In genomic region chr1:67685558-67686271, GRCh38 we compare ENCODE assay signal across 8 cellular contexts. TPM values are rescaled to one million over a fixed set of nuclear protein-coding genes. Genes with fewer than 3 reads are reported as not detected.
DNase-seq lines count a peak whose midpoint lies in the region; ATAC-seq, FAIRE-seq and TF ChIP-seq lines count a peak whose summit lies in the region.

No MANE protein-coding gene starts in this region.

- H3K4me3 ChIP-seq in parathyroid adenoma (ENCODE audit: low read depth, low read length): peak overlapping the region; percentile 93

- peaks cover 24% of the 10 kb centered on the region for H3K4me1 Mint-ChIP-seq in glutamatergic neuron (ENCODE audit: low read depth, unreplicated experiment)

- H3K36me3 Mint-ChIP-seq in glutamatergic neuron (ENCODE audit: unreplicated experiment): peaks cover 6% of the 10 kb centered on the region

- no peaks in the 10 kb centered on the region for H3K79me2 ChIP-seq in parathyroid adenoma

- peak overlapping the region; percentile 90 for H3K27ac ChIP-seq in parathyroid adenoma

- H3K4me1 ChIP-seq in parathyroid adenoma: peaks cover 7% of the 10 kb centered on the region

- no peaks in the 10 kb centered on the region for H3K36me3 ChIP-seq in parathyroid adenoma (ENCODE audit: control insufficient read depth, insufficient read depth, low read length)

- peak overlapping the region; percentile 28 for H3K9ac ChIP-seq in parathyroid adenoma

- TF ChIP-seq CTCF in glutamatergic neuron (IDR thresholded peaks at IDR 0.05; ENCODE audit: partially characterized antibody, unreplicated experiment): no peak
- no peak for TF ChIP-seq CTCF in parathyroid adenoma (IDR thresholded peaks at IDR 0.05)

- H3K4me3 Mint-ChIP-seq in glutamatergic neuron (ENCODE audit: unreplicated experiment): peak overlapping the region; percentile 88

- peak; percentile 12 for ATAC-seq in HG02973 (IDR thresholded peaks at IDR 0.05; ENCODE audit: unreplicated experiment)

- peak overlapping the region; percentile 88 for H3K4me2 ChIP-seq in parathyroid adenoma (ENCODE audit: low read length)

- peaks cover 18% of the 10 kb centered on the region for H3K9me3 Mint-ChIP-seq in glutamatergic neuron (ENCODE audit: unreplicated experiment)

- peaks cover 11% of the 10 kb centered on the region for H3K27me3 Mint-ChIP-seq in glutamatergic neuron (ENCODE audit: unreplicated experiment)

- H3K9me3 ChIP-seq in parathyroid adenoma (ENCODE audit: control insufficient read depth, low read length): no peaks in the 10 kb centered on the region

- no peaks in the 10 kb centered on the region for H3K27me3 ChIP-seq in parathyroid adenoma (ENCODE audit: control insufficient read depth, insufficient read depth, low read length)

- no peak for FAIRE-seq in RCC 7860 (lab: Jason Lieb, UNC)

- H3K27ac Mint-ChIP-seq in glutamatergic neuron (ENCODE audit: unreplicated experiment): peak overlapping the region; percentile 97

- DNase-seq in NCI-H510A treated with DMSO at 0.1 percent for 48 hours (lab: John Stamatoyannopoulos, UW) (peak; percentile 30), NCI-H510A (lab: John Stamatoyannopoulos, UW) (no peak), RCC 7860 (ENCODE audit: low spot score) (peak; percentile 39), activated gamma-delta T cell (lab: John Stamatoyannopoulos, UW) (peak; percentile 48), glutamatergic neuron (no peak), ureter (ENCODE audit: low spot score) (peak; percentile 71)

- H2AFZ ChIP-seq in parathyroid adenoma: peak overlapping the region; percentile 86

RNA-seq across cellular contexts. Expression of gene GADD45A, which starts 0.7 kb away (rescaled TPM):
- total RNA-seq in glutamatergic neuron (ENCODE audit: unreplicated experiment) (143 TPM), ureter (50.8 TPM)

Comparison
In these comparisons a context has a peak if more than half of its experiments do, and no peak if none do; other contexts are left out.
1. DNase-seq: peak in NCI-H510A treated with DMSO at 0.1 percent for 48 hours (single experiment), RCC 7860 (single experiment), activated gamma-delta T cell (single experiment) and ureter (single experiment); none in NCI-H510A (single experiment) and glutamatergic neuron (single experiment).